22 cellular contexts compared by ENCODE assay signal in genomic region chr2:12862541-12862940, GRCh38.
DNase-seq lines count a peak whose midpoint lies in the region; ATAC-seq and TF ChIP-seq lines count a peak whose summit lies in the region.
"Had no signal": no experiment of that assay in that cellular context is flagged by ENCODE, and none has a peak within 500 bp of the region (broad histone marks: within the 10 kb centered on the region; RNA-seq: fewer than 3 reads in every experiment).

No MANE protein-coding gene starts in this region.

- no peak overlapping the region for H3K14ac ChIP-seq in IMR-90 (replicated peaks; ENCODE audit: low read depth, low read length)

- in situ Hi-C loops in IMR-90 (cut with MboI; ENCODE audit: low sequenced_read_pairs): no loop called here

- no TSS peak for BruUV-seq in IMR-90 (replicated peaks; lab: Mats Ljungman, UMichigan)

- H3K56ac ChIP-seq in IMR-90 (ENCODE audit: extremely low read depth, insufficient read depth, low read length): no peak overlapping the region

- peaks cover 7% of the 10 kb centered on the region; the same call in 1 of the 2 replicates for H3K9me3 ChIP-seq in IMR-90 (ENCODE audit: control insufficient read depth, insufficient read depth, low read length)

- peak overlapping the region; percentile 10; the same call in 1 of the 2 replicates for H2BK20ac ChIP-seq in IMR-90 (ENCODE audit: low read depth, low read length)

- no peak overlapping the region for H2AFZ ChIP-seq in IMR-90 (replicated peaks; ENCODE audit: low read length, poor library complexity)
- H2AFZ ChIP-seq: GM23338 had no signal

- peaks cover 10% of the 10 kb centered on the region for H3K4me1 Mint-ChIP-seq in central memory CD8-positive, alpha-beta T cell
- peaks cover 24% of the 10 kb centered on the region for H3K4me1 Mint-ChIP-seq in activated CD8-positive, alpha-beta T cell treated with anti-CD3 and anti-CD28 coated beads, Interleukin-2, amount 10 ng/mL, durations not matched to agents 7 days and 5 days (ENCODE audit: low read depth)
- H3K4me1 Mint-ChIP-seq: GM23338, H9 had no signal

- no peaks in the 10 kb centered on the region for H3K79me1 ChIP-seq in IMR-90 (ENCODE audit: low read depth in 1 of 2, low read length in 2 of 2)

- TF ChIP-seq RAD21 in IMR-90 (IDR thresholded peaks at IDR 0.05; ENCODE audit: low read length): no peak

- no peak overlapping the region for H3K9ac ChIP-seq in IMR-90 (ENCODE audit: low read depth, low read length)

- H3K23ac ChIP-seq in IMR-90 (ENCODE audit: low read depth, low read length): no peak overlapping the region

- TF ChIP-seq CTCF in AG10803 (conservative IDR thresholded peaks at IDR 0.05; ENCODE audit: low read length): no peak
- no peak for TF ChIP-seq CTCF in IMR-90 (conservative IDR thresholded peaks at IDR 0.05; ENCODE audit: low read depth, low read length)

- no peaks in the 10 kb centered on the region for H3K36me3 Mint-ChIP-seq in central memory CD8-positive, alpha-beta T cell (ENCODE audit: insufficient read depth)
- H3K36me3 Mint-ChIP-seq in activated CD8-positive, alpha-beta T cell treated with anti-CD3 and anti-CD28 coated beads, Interleukin-2, amount 10 ng/mL, durations not matched to agents 7 days and 5 days (ENCODE audit: low read depth): peaks cover 44% of the 10 kb centered on the region

- H3K4me1 ChIP-seq in IMR-90 (ENCODE audit: control insufficient read depth, insufficient read depth, low read length): peaks cover 14% of the 10 kb centered on the region
- H3K4me1 ChIP-seq: A549 had no signal

- no peak overlapping the region for H4K8ac ChIP-seq in IMR-90 (ENCODE audit: low read depth in 2 of 2, low read length in 2 of 2)

- H2BK15ac ChIP-seq in IMR-90 (ENCODE audit: low read depth, low read length): no peak overlapping the region; the same call in 1 of the 3 replicates

- H3K4me3 Mint-ChIP-seq in central memory CD8-positive, alpha-beta T cell: no peak overlapping the region
- no peak overlapping the region for H3K4me3 Mint-ChIP-seq in activated CD8-positive, alpha-beta T cell treated with anti-CD3 and anti-CD28 coated beads, Interleukin-2, amount 10 ng/mL, durations not matched to agents 7 days and 5 days
- H3K4me3 Mint-ChIP-seq: GM23338, H9, HFFc6 had no signal

- no peak overlapping the region for H3K4ac ChIP-seq in IMR-90 (ENCODE audit: low read depth, low read length)

- no peak overlapping the region for H2AK5ac ChIP-seq in IMR-90 (ENCODE audit: low read depth, low read length)

- no peaks in the 10 kb centered on the region for H3K36me3 ChIP-seq in IMR-90 (ENCODE audit: control insufficient read depth, insufficient read depth, low read length)

- peaks cover 21% of the 10 kb centered on the region for H3K9me3 Mint-ChIP-seq in central memory CD8-positive, alpha-beta T cell
- H3K9me3 Mint-ChIP-seq in activated CD8-positive, alpha-beta T cell treated with anti-CD3 and anti-CD28 coated beads, Interleukin-2, amount 10 ng/mL, durations not matched to agents 7 days and 5 days (ENCODE audit: insufficient read depth): peaks cover 62% of the 10 kb centered on the region

- no peak overlapping the region for H3K18ac ChIP-seq in IMR-90 (ENCODE audit: low read depth, low read length)

- peaks cover 7% of the 10 kb centered on the region for H3K9me1 ChIP-seq in IMR-90 (ENCODE audit: insufficient read depth, low read length)

- no peak overlapping the region for H4K91ac ChIP-seq in IMR-90 (ENCODE audit: insufficient read depth, low read depth, low read length)

- no peaks in the 10 kb centered on the region for H3K27me3 ChIP-seq in IMR-90 (ENCODE audit: control insufficient read depth, insufficient read depth, low read length)

- ATAC-seq in IMR-90 (ENCODE audit: low read depth): no peak
- no peak for ATAC-seq in central memory CD8-positive, alpha-beta T cell (replicated peaks; ENCODE audit: extremely low read depth, poor library complexity, severe bottlenecking)
- no peak for ATAC-seq in activated CD8-positive, alpha-beta T cell treated with anti-CD3 and anti-CD28 coated beads, Interleukin-2, amount 10 ng/mL, durations not matched to agents 7 days and 5 days
- ATAC-seq: A549, GM23338, HCT116 had no signal

- no peak for TF ChIP-seq POLR2A in IMR-90 (IDR thresholded peaks at IDR 0.05; ENCODE audit: low read depth, low read length)

- POLR2A ChIA-PET in IMR-90 (lab: Charles Lee; ENCODE audit: unreplicated experiment): no interaction called here
- POLR2A ChIA-PET in activated CD8-positive, alpha-beta T cell treated with anti-CD3 and anti-CD28 coated beads, Interleukin-2, amount 10 ng/mL, durations not matched to agents 7 days and 5 days (lab: Charles Lee): no interaction called here
- POLR2A ChIA-PET in HEK293T (lab: Yijun Ruan, JAX): no interaction called here

- peak; percentile 86 for DNase-seq in AG10803 (ENCODE audit: low read depth)
- DNase-seq in IMR-90: no peak
- DNase-seq in central memory CD8-positive, alpha-beta T cell (ENCODE audit: low spot score in 2 of 2): no peak
- DNase-seq in fibroblast of peridontal ligament (ENCODE audit: extremely low read depth): peak; percentile 16
- DNase-seq in activated CD8-positive, alpha-beta T cell treated with anti-CD3 and anti-CD28 coated beads, Interleukin-2, amount 10 ng/mL, durations not matched to agents 7 days and 5 days: no peak
- DNase-seq in HEK293T (ENCODE audit: extremely low spot score): no peak
- no peak for DNase-seq in NCI-H345 treated with DMSO at 0.1 percent for 48 hours (lab: John Stamatoyannopoulos, UW; ENCODE audit: unreplicated experiment)
- no peak for DNase-seq in activated CD4-positive, alpha-beta T cell treated with anti-CD3 and anti-CD28 coated beads, Interleukin-2, amount 50 U/mL, for 48 hours
- DNase-seq: 8988T; ACHN; C1 segment of cervical spinal cord; Calu3; CD4-positive, alpha-beta memory T cell; COR-L47; DMS53; DMS79 treated with DMSO at 0.1 percent for 48 hours; GF-D8; H9; HFFc6 had no signal

- H3K27ac Mint-ChIP-seq in central memory CD8-positive, alpha-beta T cell (ENCODE audit: low read depth): peak overlapping the region; percentile 47
- no peak overlapping the region for H3K27ac Mint-ChIP-seq in activated CD8-positive, alpha-beta T cell treated with anti-CD3 and anti-CD28 coated beads, Interleukin-2, amount 10 ng/mL, durations not matched to agents 7 days and 5 days
- H3K27ac Mint-ChIP-seq: CD4-positive, alpha-beta memory T cell; GM23338; H9; HFFc6 had no signal

- dilution Hi-C loops in IMR-90 (cut with HindIII; ENCODE audit: low sequenced_read_pairs, unreplicated experiment): no loop called here

- H3K27me3 Mint-ChIP-seq in central memory CD8-positive, alpha-beta T cell: no peaks in the 10 kb centered on the region
- H3K27me3 Mint-ChIP-seq in activated CD8-positive, alpha-beta T cell treated with anti-CD3 and anti-CD28 coated beads, Interleukin-2, amount 10 ng/mL, durations not matched to agents 7 days and 5 days (ENCODE audit: low read depth): peaks cover 4% of the 10 kb centered on the region
- H3K27me3 Mint-ChIP-seq: CD4-positive, alpha-beta memory T cell had no signal

- intact Hi-C loops in IMR-90 (cut with micrococcal nuclease): no loop called here

- H3K4me2 ChIP-seq in IMR-90 (ENCODE audit: low read depth, low read length): no peak overlapping the region
- H3K4me2 ChIP-seq: A549, GM23338 had no signal

- H3K27ac ChIP-seq in IMR-90 (ENCODE audit: insufficient read depth, low read length): no peak overlapping the region
- H3K27ac ChIP-seq: A549 had no signal

- CTCF ChIA-PET in IMR-90 (lab: Yijun Ruan, JAX) (interaction anchor here (0.7 kb wide), 1 partner anchor 55 kb away, joined by 6 read pairs; no protein-coding TSS in a partner anchor), HEK293T (lab: Yijun Ruan, JAX) (no interaction called here)
- CTCF ChIA-PET in activated CD8-positive, alpha-beta T cell treated with anti-CD3 and anti-CD28 coated beads, Interleukin-2, amount 10 ng/mL, durations not matched to agents 7 days and 5 days (lab: Charles Lee): no interaction called here

- no peak overlapping the region; the same call in 1 of the 2 replicates for H4K5ac ChIP-seq in IMR-90 (ENCODE audit: low read depth, low read length)

- H2BK5ac ChIP-seq in IMR-90 (ENCODE audit: low read depth, low read length, poor library complexity, severe bottlenecking): no peak overlapping the region

- H2BK120ac ChIP-seq in IMR-90 (ENCODE audit: low read depth, low read length): 0 out of 2 replicates have a peak overlapping the region, but pooled peaks have one; percentile 6

- H3K4me3 ChIP-seq in AG10803 (ENCODE audit: low read length) (no peak overlapping the region), IMR-90 (ENCODE audit: insufficient read depth, low read depth, low read length) (no peak overlapping the region)
- H3K4me3 ChIP-seq: A549, GM23338 had no signal

- no peaks in the 10 kb centered on the region for H4K20me1 ChIP-seq in IMR-90 (ENCODE audit: insufficient read depth, low read length)

- H2AK9ac ChIP-seq in IMR-90 (replicated peaks; ENCODE audit: low read depth, low read length, poor library complexity): no peak overlapping the region

TF ChIP-seq in IMR-90, 13 proteins besides CTCF, POLR2A, EP300 and RAD21 (continues in another document):
- TF ChIP-seq BHLHE40 (IDR thresholded peaks at IDR 0.05; ENCODE audit: low read depth, low read length) (no peak), NFE2L2 (IDR thresholded peaks at IDR 0.05; ENCODE audit: low read depth, low read length) (no peak), ELK1 (IDR thresholded peaks at IDR 0.05; ENCODE audit: borderline replicate concordance, low read depth, low read length) (no peak)

TF ChIP-seq in HEK293T, 16 proteins besides CTCF, POLR2A, EP300 and RAD21:
- TF ChIP-seq NFRKB (IDR thresholded peaks at IDR 0.05) (no peak), FOXM1 (IDR thresholded peaks at IDR 0.05; ENCODE audit: borderline replicate concordance) (no peak), SUZ12 (IDR thresholded peaks at IDR 0.05) (no peak), FOXA1 (IDR thresholded peaks at IDR 0.05) (no peak), HDGF (IDR thresholded peaks at IDR 0.05; ENCODE audit: borderline replicate concordance) (no peak), BHLHE40 (IDR thresholded peaks at IDR 0.05; ENCODE audit: borderline replicate concordance) (no peak), CTBP1 (IDR thresholded peaks at IDR 0.05; ENCODE audit: borderline replicate concordance) (no peak), LEF1 (IDR thresholded peaks at IDR 0.05; ENCODE audit: borderline replicate concordance) (no peak)

Comparison
In these comparisons a context has a peak if more than half of its experiments do, and no peak if none do; other contexts are left out.
1. DNase-seq: peak in AG10803 (single experiment) and fibroblast of peridontal ligament (single experiment); none in IMR-90 (single experiment), central memory CD8-positive, alpha-beta T cell (0 of 2), activated CD8-positive, alpha-beta T cell treated with anti-CD3 and anti-CD28 coated beads, Interleukin-2, amount 10 ng/mL, durations not matched to agents 7 days and 5 days (single experiment), HEK293T (single experiment), NCI-H345 treated with DMSO at 0.1 percent for 48 hours (single experiment) and activated CD4-positive, alpha-beta T cell treated with anti-CD3 and anti-CD28 coated beads, Interleukin-2, amount 50 U/mL, for 48 hours (0 of 2).